In the genomic region with DNA sequence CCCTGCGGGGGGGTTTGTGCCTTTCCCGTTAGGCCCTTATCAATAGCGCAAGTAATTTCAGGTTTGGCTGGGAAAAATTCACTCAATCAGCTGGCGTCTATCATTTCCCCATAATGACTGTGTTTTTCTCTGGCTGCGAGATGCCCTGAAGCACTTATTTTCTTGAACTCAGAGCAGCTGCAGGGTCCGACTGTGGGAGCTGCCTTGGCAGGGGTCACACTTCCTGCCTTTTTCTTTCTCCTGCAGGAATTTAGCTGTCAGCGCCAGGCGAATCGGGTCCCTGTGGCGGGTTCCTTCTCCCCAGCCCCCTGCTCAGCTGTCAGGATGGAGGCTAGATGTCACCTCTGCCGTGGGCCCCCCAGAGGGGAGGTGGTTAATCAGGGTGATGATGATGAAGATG, we compare ENCODE assay signal across 16 cellular contexts.
DNase-seq lines count a peak whose midpoint lies in the region; ATAC-seq and TF ChIP-seq lines count a peak whose summit lies in the region.
"Had no signal": no experiment of that assay in that cellular context is flagged by ENCODE, and none has a peak within 500 bp of the region (broad histone marks: within the 10 kb centered on the region; RNA-seq: fewer than 3 reads in every experiment).

No MANE protein-coding gene starts in this region.

- H3K27me3 Mint-ChIP-seq in natural killer cell (ENCODE audit: low read depth in 2 of 2) (peaks cover 0 to 4% of the 10 kb centered on the region in 2 donors), T-helper 17 cell (peaks cover 6% of the 10 kb centered on the region)

- POLR2A ChIA-PET in SK-N-SH (lab: Yijun Ruan, JAX) = no interaction called here

- H3K79me2 ChIP-seq in SK-N-SH (ENCODE audit: insufficient read depth) = no peaks in the 10 kb centered on the region
- no peaks in the 10 kb centered on the region for H3K79me2 ChIP-seq in OCI-LY3 (ENCODE audit: low read length)

- H3K27ac ChIP-seq in SK-N-SH (ENCODE audit: low read depth in 2 of 2, low read length in 1 of 2) (no peak overlapping the region), OCI-LY3 (ENCODE audit: low read length) (no peak overlapping the region), lower lobe of right lung (no peak overlapping the region), aorta (ENCODE audit: low read depth in 1 of 2, low read length in 2 of 2) (no peak overlapping the region)
- H3K27ac ChIP-seq: BLaER1 had no signal

- H3K9ac ChIP-seq in SK-N-SH (no peak overlapping the region), OCI-LY3 (ENCODE audit: low read length) (no peak overlapping the region)
- H3K9ac ChIP-seq: BLaER1 had no signal

- no peaks in the 10 kb centered on the region for H3K36me3 ChIP-seq in SK-N-SH (replicated peaks in 1 of 2; ENCODE audit: control insufficient read depth in 1 of 2, insufficient read depth in 2 of 2, low read length in 1 of 2)
- no peaks in the 10 kb centered on the region for H3K36me3 ChIP-seq in OCI-LY3 (replicated peaks; ENCODE audit: low read depth, low read length)
- no peaks in the 10 kb centered on the region for H3K36me3 ChIP-seq in lower lobe of right lung
- no peaks in the 10 kb centered on the region for H3K36me3 ChIP-seq in aorta (ENCODE audit: control insufficient read depth in 1 of 2, insufficient read depth in 2 of 2, low read length in 1 of 2)
- H3K36me3 ChIP-seq: BLaER1, MG63 had no signal

- H3K4me1 ChIP-seq in SK-N-SH (ENCODE audit: control insufficient read depth in 1 of 2, insufficient read depth in 2 of 2, low read depth in 1 of 2, low read length in 1 of 2) = peaks cover 0 to 11% of the 10 kb centered on the region in 2 experiments; a peak in 1 of 4 replicates
- peaks cover 15% of the 10 kb centered on the region for H3K4me1 ChIP-seq in OCI-LY3 (ENCODE audit: low read length)
- H3K4me1 ChIP-seq in lower lobe of right lung = no peaks in the 10 kb centered on the region
- no peaks in the 10 kb centered on the region for H3K4me1 ChIP-seq in aorta (ENCODE audit: control insufficient read depth in 1 of 2, insufficient read depth in 2 of 2, low read length in 2 of 2)

- TF ChIP-seq EP300 in SK-N-SH (IDR thresholded peaks at IDR 0.05; ENCODE audit: borderline replicate concordance in 1 of 2, low read depth in 1 of 2, low read length in 1 of 2) = no peak

- intact Hi-C loops in lower lobe of right lung (cut with DNase I) (no loop called here), aorta (cut with DNase I) (no loop called here), natural killer cell (cut with micrococcal nuclease) (no loop called here)

- no peak for TF ChIP-seq RAD21 in SK-N-SH (IDR thresholded peaks at IDR 0.05; ENCODE audit: low read length)

- TF ChIP-seq CTCF in SK-N-SH (IDR thresholded peaks at IDR 0.05) (no peak), OCI-LY3 (IDR thresholded peaks at IDR 0.05; ENCODE audit: low read depth, low read length) (no peak), lower lobe of right lung (IDR thresholded peaks at IDR 0.05) (no peak), natural killer cell (IDR thresholded peaks at IDR 0.05) (no peak)

- WGBS in SK-N-SH (ENCODE audit: low lambda C conversion rate) = 77% methylated on average over 11 of the region's 11 CpGs
- 38 to 40% methylated on average over 11 of the region's 11 CpGs for WGBS in aorta, 2 donors

- no peak overlapping the region for H3K4me2 ChIP-seq in SK-N-SH
- peak overlapping the region; percentile 67 for H3K4me2 ChIP-seq in OCI-LY3 (ENCODE audit: low read length)
- H3K4me2 ChIP-seq: BLaER1 had no signal

- H3K36me3 Mint-ChIP-seq in natural killer cell = no peaks in the 10 kb centered on the region
- no peaks in the 10 kb centered on the region for H3K36me3 Mint-ChIP-seq in T-helper 17 cell (ENCODE audit: low read depth)

- H3K4me3 Mint-ChIP-seq in natural killer cell (no peak overlapping the region), T-helper 17 cell (no peak overlapping the region)

- CTCF ChIA-PET in SK-N-SH (lab: Yijun Ruan, JAX) = interaction anchor here (1.2 kb wide), 1 partner anchor 49 kb away, joined by 3 read pairs; no protein-coding TSS in a partner anchor

- H4K20me1 ChIP-seq in SK-N-SH (ENCODE audit: insufficient read depth) = no peaks in the 10 kb centered on the region
- no peaks in the 10 kb centered on the region for H4K20me1 ChIP-seq in OCI-LY3 (ENCODE audit: insufficient read depth, low read length)
- H4K20me1 ChIP-seq: BLaER1 had no signal

- H3K9me3 ChIP-seq in SK-N-SH = no peaks in the 10 kb centered on the region
- no peaks in the 10 kb centered on the region for H3K9me3 ChIP-seq in OCI-LY3 (ENCODE audit: insufficient read depth, low read length)
- H3K9me3 ChIP-seq in lower lobe of right lung = no peaks in the 10 kb centered on the region
- H3K9me3 ChIP-seq in aorta (ENCODE audit: control insufficient read depth, low read length) = no peaks in the 10 kb centered on the region
- no peaks in the 10 kb centered on the region for H3K9me3 ChIP-seq in T-helper 17 cell (ENCODE audit: control insufficient read depth, low read length, poor library complexity, severe bottlenecking)
- H3K9me3 ChIP-seq: BLaER1, MG63 had no signal

- no peak overlapping the region for H3K4me3 ChIP-seq in SK-N-SH (ENCODE audit: low read depth in 2 of 2, low read length in 1 of 2)
- peak overlapping the region; percentile 49 for H3K4me3 ChIP-seq in OCI-LY3 (ENCODE audit: low read length)
- no peak overlapping the region for H3K4me3 ChIP-seq in lower lobe of right lung
- no peak overlapping the region for H3K4me3 ChIP-seq in aorta (ENCODE audit: low read length in 2 of 2)
- H3K4me3 ChIP-seq: BLaER1, MG63 had no signal

- H3K4me1 Mint-ChIP-seq in natural killer cell (no peaks in the 10 kb centered on the region), T-helper 17 cell (no peaks in the 10 kb centered on the region)

- no peaks in the 10 kb centered on the region for H3K27me3 ChIP-seq in SK-N-SH (ENCODE audit: insufficient read depth)
- H3K27me3 ChIP-seq in OCI-LY3 (ENCODE audit: low read depth, low read length) = no peaks in the 10 kb centered on the region
- no peaks in the 10 kb centered on the region for H3K27me3 ChIP-seq in lower lobe of right lung (ENCODE audit: low read depth)
- H3K27me3 ChIP-seq in aorta (ENCODE audit: control insufficient read depth in 1 of 2, insufficient read depth in 2 of 2, low read length in 1 of 2) = no peaks in the 10 kb centered on the region
- H3K27me3 ChIP-seq: BLaER1, MG63 had no signal

- peak; percentile 35 for DNase-seq in SK-N-SH
- peak; percentile 28 for DNase-seq in lower lobe of right lung
- peak; percentile 33 to 40 for DNase-seq in aorta
- DNase-seq in natural killer cell = no peak
- no peak for DNase-seq in T-helper 17 cell
- DNase-seq: H7, Karpas-422, NCI-H1092, NCI-H1694, NCI-H446 treated with DMSO at 0.1 percent for 48 hours, SIG-M5 had no signal

- no peaks in the 10 kb centered on the region for H3K9me2 ChIP-seq in SK-N-SH

- H3K9me3 Mint-ChIP-seq in natural killer cell = no peaks in the 10 kb centered on the region

- no peak overlapping the region for H3K27ac Mint-ChIP-seq in natural killer cell
- no peak overlapping the region for H3K27ac Mint-ChIP-seq in T-helper 17 cell

- ATAC-seq in SK-N-SH treated with all-trans-retinoic acid at 6 μM for 48 hours = no peak
- no peak for ATAC-seq in lower lobe of right lung
- ATAC-seq in aorta (ENCODE audit: low FRiP score) = no peak
- no peak for ATAC-seq in natural killer cell
- no peak for ATAC-seq in HG03469 (IDR thresholded peaks at IDR 0.05; ENCODE audit: unreplicated experiment)
- no peak for ATAC-seq in T-helper 17 cell

- H3F3A ChIP-seq in SK-N-SH (replicated peaks; ENCODE audit: insufficient read depth) = no peaks in the 10 kb centered on the region

- H2AFZ ChIP-seq in SK-N-SH (ENCODE audit: low read depth) (no peak overlapping the region), OCI-LY3 (ENCODE audit: low read depth, low read length) (no peak overlapping the region)

TF ChIP-seq in SK-N-SH, 30 proteins besides CTCF, POLR2A, EP300 and RAD21:
- no peak for TF ChIP-seq TAF1 (IDR thresholded peaks at IDR 0.05; ENCODE audit: borderline replicate concordance, low read depth, low read length)

TF ChIP-seq in SK-N-SH treated with all-trans-retinoic acid at 6 μM for 48 hours, 23 proteins besides CTCF, POLR2A, EP300 and RAD21:
- TF ChIP-seq ISL1 (CRISPR knock-in tag; IDR thresholded peaks at IDR 0.05) = no peak
- TF ChIP-seq ZNF70 (CRISPR knock-in tag; IDR thresholded peaks at IDR 0.05) = no peak
- no peak for TF ChIP-seq ZFP30 (CRISPR knock-in tag; IDR thresholded peaks at IDR 0.05)
- no peak for TF ChIP-seq TCF4 (CRISPR knock-in tag; IDR thresholded peaks at IDR 0.05; ENCODE audit: borderline replicate concordance)
- no peak for TF ChIP-seq ESRRG (CRISPR knock-in tag; IDR thresholded peaks at IDR 0.05)
- TF ChIP-seq CSDC2 (CRISPR knock-in tag; IDR thresholded peaks at IDR 0.05) = no peak
TF ChIP-seq in SK-N-SH treated with all-trans-retinoic acid at 6 μM for 48 hours: peak in this region for 0.

Comparison
In these comparisons a context has a peak if more than half of its experiments do, and no peak if none do; other contexts are left out.
1. DNase-seq: peak in SK-N-SH (single experiment), lower lobe of right lung (single experiment) and aorta (2 of 2); none in natural killer cell (single experiment) and T-helper 17 cell (0 of 3).